Comparison of ENCODE assay signal across 19 cellular contexts in genomic region chr4:109026588-109026987, GRCh38.
"Had no signal": no experiment of that assay in that cellular context is flagged by ENCODE, and none has a peak within 500 bp of the region (broad histone marks: within the 10 kb centered on the region; RNA-seq: fewer than 3 reads in every experiment).

No MANE protein-coding gene starts in this region.

- H3K27me3 Mint-ChIP-seq: activated CD4-positive, alpha-beta T cell treated with anti-CD3 and anti-CD28 coated beads for 36 hours; activated CD8-positive, alpha-beta T cell treated with anti-CD3 and anti-CD28 coated beads for 36 hours; natural killer cell treated with Interleukin-12 subunit alpha and Interleukin-12 subunit beta and Interleukin-15 and Interleukin-18, amount 100 ng/mL, for 72 hours had no signal

- H3K4me1 Mint-ChIP-seq: activated CD4-positive, alpha-beta T cell treated with anti-CD3 and anti-CD28 coated beads for 36 hours; activated naive CD8-positive, alpha-beta T cell treated with anti-CD3 and anti-CD28 coated beads, Interleukin-2, amount 10 ng/mL, durations not matched to agents 7 days and 5 days had no signal

- H3K4me3 Mint-ChIP-seq: activated CD4-positive, alpha-beta T cell treated with anti-CD3 and anti-CD28 coated beads for 36 hours; activated CD8-positive, alpha-beta T cell treated with anti-CD3 and anti-CD28 coated beads for 36 hours; activated naive CD8-positive, alpha-beta T cell treated with anti-CD3 and anti-CD28 coated beads, Interleukin-2, amount 10 ng/mL, durations not matched to agents 7 days and 5 days; activated T-cell treated with anti-CD3 and anti-CD28 coated beads, Interleukin-2, amount 50 U/mL, for 72 hours; natural killer cell treated with Interleukin-12 subunit alpha and Interleukin-12 subunit beta and Interleukin-15 and Interleukin-18, amount 100 ng/mL, for 72 hours had no signal

- H3K27ac Mint-ChIP-seq: activated CD4-positive, alpha-beta T cell treated with anti-CD3 and anti-CD28 coated beads for 36 hours; activated CD8-positive, alpha-beta T cell treated with anti-CD3 and anti-CD28 coated beads for 36 hours; activated naive CD8-positive, alpha-beta T cell treated with anti-CD3 and anti-CD28 coated beads, Interleukin-2, amount 10 ng/mL, durations not matched to agents 7 days and 5 days; activated T-cell treated with anti-CD3 and anti-CD28 coated beads, Interleukin-2, amount 50 U/mL, for 72 hours; natural killer cell treated with Interleukin-12 subunit alpha and Interleukin-12 subunit beta and Interleukin-15 and Interleukin-18, amount 100 ng/mL, for 72 hours had no signal

- H3K27ac ChIP-seq: coronary artery, VCaP had no signal

- ATAC-seq: activated CD4-positive, alpha-beta T cell treated with anti-CD3 and anti-CD28 coated beads for 36 hours; activated CD8-positive, alpha-beta T cell treated with anti-CD3 and anti-CD28 coated beads for 36 hours; activated T-cell treated with anti-CD3 and anti-CD28 coated beads, Interleukin-2, amount 50 U/mL, for 72 hours; left lobe of liver; natural killer cell treated with Interleukin-12 subunit alpha and Interleukin-12 subunit beta and Interleukin-15 and Interleukin-18, amount 100 ng/mL, for 72 hours; sciatic nerve had no signal

- H3K4me3 ChIP-seq: coronary artery had no signal

- DNase-seq: activated CD4-positive, alpha-beta T cell treated with anti-CD3 and anti-CD28 coated beads for 36 hours; activated CD8-positive, alpha-beta memory T cell treated with anti-CD3 and anti-CD28 coated beads, Interleukin-2, amount 50 U/mL, for 4 hours; activated CD8-positive, alpha-beta T cell treated with anti-CD3 and anti-CD28 coated beads for 36 hours; activated gamma-delta T cell treated with Interleukin-2 at 50 U/mL for 16 hours; activated naive CD8-positive, alpha-beta T cell treated with anti-CD3 and anti-CD28 coated beads, Interleukin-2, amount 10 ng/mL, durations not matched to agents 7 days and 5 days; activated T-cell treated with anti-CD3 and anti-CD28 coated beads, Interleukin-2, amount 50 U/mL, for 72 hours; aorta; caudate nucleus; effector CD8-positive, alpha-beta T cell; mammary epithelial cell; stimulated activated CD4-positive, alpha-beta T cell treated with anti-CD3 and anti-CD28 coated beads, Interleukin-2, amount 100 ng/mL, for 48 hours; stimulated activated naive CD4-positive, alpha-beta T cell treated with Interleukin-2 at 50 U/mL for 16 hours; T-helper 9 cell; trophoblast cell had no signal
